Comparison of ENCODE assay signal across 8 cellular contexts in the genomic region with DNA sequence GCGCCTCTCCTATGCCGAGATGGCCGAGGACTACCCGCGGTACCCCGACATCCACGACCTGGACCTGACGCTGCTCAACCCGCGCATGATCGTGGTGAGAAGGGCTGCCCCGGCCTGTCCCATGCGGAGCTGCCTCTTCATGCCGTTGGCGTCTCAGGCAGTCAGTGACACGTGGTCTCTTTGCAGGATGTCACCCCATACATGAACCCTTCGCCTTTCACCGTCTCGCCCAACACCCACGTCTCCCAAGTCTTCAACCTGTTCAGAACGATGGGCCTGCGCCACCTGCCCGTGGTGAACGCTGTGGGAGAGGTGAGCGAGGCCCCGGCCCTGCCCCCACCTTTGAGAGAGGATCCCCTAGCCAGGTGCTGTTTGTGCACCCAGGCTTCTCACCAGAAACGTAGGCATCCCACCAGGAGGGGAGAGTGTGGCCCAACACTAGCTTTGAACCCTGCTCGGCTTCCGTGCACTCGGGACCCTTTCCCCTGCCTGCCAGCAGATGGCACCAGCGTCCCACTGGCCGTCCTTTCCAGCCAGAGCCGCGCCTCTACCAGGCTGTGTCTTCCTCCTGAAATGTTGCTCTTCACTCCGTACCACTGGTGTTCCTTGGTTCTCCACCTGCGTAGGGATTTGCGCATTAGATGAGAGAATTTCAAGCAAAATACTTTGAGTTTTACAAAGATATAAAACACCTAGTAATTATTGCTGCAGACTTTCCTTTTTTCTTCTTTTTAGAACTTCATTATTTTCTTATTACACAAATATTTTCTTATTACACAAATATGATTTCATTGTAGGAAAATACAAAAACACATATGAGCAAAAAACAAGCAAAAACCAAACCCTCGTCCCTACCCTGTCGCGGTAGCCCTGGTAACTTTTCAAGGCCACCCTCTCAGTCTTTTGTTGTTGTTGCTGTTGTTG. TPM values are rescaled to one million over a fixed set of nuclear protein-coding genes. Genes with fewer than 3 reads are reported as not detected.
DNase-seq lines count a peak whose midpoint lies in the region; ATAC-seq and TF ChIP-seq lines count a peak whose summit lies in the region.

No MANE protein-coding gene starts in this region.

- H3K4me1 ChIP-seq in DND-41 (ENCODE audit: insufficient read depth, low read length) (no peaks in the 10 kb centered on the region), gastroesophageal sphincter (peaks cover 0 to 6% (median 0%) of the 10 kb centered on the region in 3 donors), ovary (ENCODE audit: insufficient read depth) (peaks cover 6% of the 10 kb centered on the region), tibial artery (peaks cover 0 to 14% (median 11%) of the 10 kb centered on the region in 4 donors)

- TF ChIP-seq POLR2A in gastroesophageal sphincter (IDR thresholded peaks at IDR 0.05) (no peak), ovary (IDR thresholded peaks at IDR 0.05) (no peak)

- H3K27me3 ChIP-seq in DND-41 (ENCODE audit: insufficient read depth, low read length, poor library complexity) (no peaks in the 10 kb centered on the region), gastroesophageal sphincter (no peaks in the 10 kb centered on the region), ovary (no peaks in the 10 kb centered on the region), tibial artery (no peaks in the 10 kb centered on the region)

- no peak overlapping the region for H2AFZ ChIP-seq in DND-41 (ENCODE audit: low read depth, low read length)

- peak; percentile 99 for TF ChIP-seq CTCF in DND-41 (IDR thresholded peaks at IDR 0.05; ENCODE audit: borderline replicate concordance, extremely low read depth, low read length, poor library complexity, severe bottlenecking)
- peak; percentile 99 for TF ChIP-seq CTCF in LNCAP (IDR thresholded peaks at IDR 0.05)
- peak in 3 of 4 experiments; percentile 88 to 99 (median 92) for TF ChIP-seq CTCF in gastroesophageal sphincter (IDR thresholded peaks at IDR 0.05)
- TF ChIP-seq CTCF in ovary (IDR thresholded peaks at IDR 0.05) = peak; percentile 85 to 87 (median 85)
- peak; percentile 94 to 100 for TF ChIP-seq CTCF in tibial artery (IDR thresholded peaks at IDR 0.05)

- H4K20me1 ChIP-seq in DND-41 (ENCODE audit: insufficient read depth, low read length) = peaks cover 45% of the 10 kb centered on the region

- H3K9me3 ChIP-seq in DND-41 (ENCODE audit: insufficient read depth, low read length, severe bottlenecking) (no peaks in the 10 kb centered on the region), gastroesophageal sphincter (no peaks in the 10 kb centered on the region), ovary (no peaks in the 10 kb centered on the region), tibial artery (no peaks in the 10 kb centered on the region)

- H3K36me3 ChIP-seq in DND-41 (ENCODE audit: insufficient read depth, low read length) (peaks cover 94% of the 10 kb centered on the region), gastroesophageal sphincter (peaks cover 0 to 100% of the 10 kb centered on the region in 2 donors), ovary (no peaks in the 10 kb centered on the region), tibial artery (peaks cover 80 to 99% (median 94%) of the 10 kb centered on the region in 3 donors)

- H3K9ac ChIP-seq in DND-41 (ENCODE audit: low read depth, low read length) = no peak overlapping the region

- DNase-seq in DND-41 = peak; percentile 78
- peak; percentile 40 for DNase-seq in SK-N-DZ (ENCODE audit: low spot score)
- peak; percentile 67 for DNase-seq in activated gamma-delta T cell treated with Interleukin-2 at 50 U/mL for 16 hours
- DNase-seq in ovary = peak; percentile 66 to 84 (median 78)
- peak; percentile 64 to 78 for DNase-seq in tibial artery

- peak; percentile 97 for ATAC-seq in DND-41 (ENCODE audit: insufficient read depth, low read depth)
- ATAC-seq in gastroesophageal sphincter = peak; percentile 78
- ATAC-seq in GM21737 (IDR thresholded peaks at IDR 0.05; ENCODE audit: unreplicated experiment) = no peak

- no peak overlapping the region for H3K4me3 ChIP-seq in DND-41 (ENCODE audit: low read depth in 1 of 2, low read length in 2 of 2)
- no peak overlapping the region for H3K4me3 ChIP-seq in gastroesophageal sphincter
- H3K4me3 ChIP-seq in ovary = no peak overlapping the region
- no peak overlapping the region for H3K4me3 ChIP-seq in tibial artery

- intact Hi-C loops in ovary (cut with DNase I) = loop anchor here in 3 of 4 donors (5.0 to 10.0 kb wide), 3 partner anchors 69 to 366 kb away; no protein-coding TSS in a partner anchor
- intact Hi-C loops in tibial artery (cut with DNase I; ENCODE audit: low total_unique reads) = loop anchor here (5.0 to 10.0 kb wide), 2 partner anchors 54 to 366 kb away; no protein-coding TSS in a partner anchor

- no peak overlapping the region for H3K27ac ChIP-seq in DND-41 (ENCODE audit: low read length)
- no peak overlapping the region for H3K27ac ChIP-seq in gastroesophageal sphincter
- H3K27ac ChIP-seq in ovary = no peak overlapping the region
- H3K27ac ChIP-seq in tibial artery = no peak overlapping the region

- 31 to 50% methylated on average over 6 to 14 of the region's 40 CpGs for WGBS in gastroesophageal sphincter (ENCODE audit: low coverage in 1 of 2), 2 donors
- WGBS in ovary, 3 donors = 55 to 61% (median 58%) methylated on average over 38 to 40 of the region's 40 CpGs

- TF ChIP-seq EP300 in gastroesophageal sphincter (IDR thresholded peaks at IDR 0.05) (no peak), ovary (IDR thresholded peaks at IDR 0.05) (no peak)

- no peaks in the 10 kb centered on the region for H3K79me2 ChIP-seq in DND-41 (ENCODE audit: insufficient read depth, low read length)

- H3K4me2 ChIP-seq in DND-41 (ENCODE audit: insufficient read depth, low read length) = no peak overlapping the region

RNA-seq across cellular contexts. Expression of a gene that starts 9.0 kb away (rescaled TPM):
- not detected in 2 replicates for polyA plus RNA-seq in SK-N-DZ (2014; cell fraction: cytosol; rRNA removed)
- polyA plus RNA-seq in SK-N-DZ (2014; cell fraction: nucleus; rRNA removed) = not detected in 2 replicates
- total RNA-seq in gastroesophageal sphincter (under 1 TPM in 1 of 4 donors, not detected in 3; 0.93 TPM), ovary (1 to 10 TPM in 2 of 7 donors, under 1 TPM in 2, not detected in 3; 0.83 to 2.5 (median 1.2) TPM)
- polyA plus RNA-seq in ovary = under 1 TPM in 1 of 2 donors, not detected in 1; 0.86 TPM

RNA-seq across cellular contexts. Expression of a gene that starts 20.1 kb away (rescaled TPM):
- not detected in 2 replicates for polyA plus RNA-seq in SK-N-DZ (2014; cell fraction: cytosol; rRNA removed)
- not detected in 2 replicates for polyA plus RNA-seq in SK-N-DZ (2014; cell fraction: nucleus; rRNA removed)
- not detected for total RNA-seq in gastroesophageal sphincter
- not detected for total RNA-seq in ovary
- polyA plus RNA-seq in ovary = under 1 TPM in 1 of 2 donors, not detected in 1; 0.22 TPM

RNA-seq across cellular contexts. Expression of a gene that starts 32.6 kb away (rescaled TPM):
- polyA plus RNA-seq in SK-N-DZ (2014; cell fraction: cytosol; rRNA removed) = 11.0 and 17.0 TPM in 2 replicates
- 22.8 and 55.1 TPM in 2 replicates for polyA plus RNA-seq in SK-N-DZ (2014; cell fraction: nucleus; rRNA removed)
- 10 to 100 TPM; 12.8 to 23.8 (median 18.3) TPM for total RNA-seq in gastroesophageal sphincter
- total RNA-seq in ovary = 10 to 100 TPM; 11.7 to 39.7 (median 32.1) TPM
- 10 to 100 TPM; 14.6 to 16.7 TPM for polyA plus RNA-seq in ovary

RNA-seq across cellular contexts. Expression of a gene that starts 32.8 kb away (rescaled TPM):
- polyA plus RNA-seq in SK-N-DZ (2014; cell fraction: cytosol; rRNA removed) = 1.4 and 3.6 TPM in 2 replicates
- 4.4 and 8.1 TPM in 2 replicates for polyA plus RNA-seq in SK-N-DZ (2014; cell fraction: nucleus; rRNA removed)
- 10 to 100 TPM; 18.6 to 46.7 (median 27.9) TPM for total RNA-seq in gastroesophageal sphincter
- total RNA-seq in ovary = 100 to 1,000 TPM in 1 of 7 donors, 10 to 100 TPM in 6; 41.2 to 161 (median 56.7) TPM
- 10 to 100 TPM; 13.1 to 25.0 TPM for polyA plus RNA-seq in ovary
